In the genomic region with DNA sequence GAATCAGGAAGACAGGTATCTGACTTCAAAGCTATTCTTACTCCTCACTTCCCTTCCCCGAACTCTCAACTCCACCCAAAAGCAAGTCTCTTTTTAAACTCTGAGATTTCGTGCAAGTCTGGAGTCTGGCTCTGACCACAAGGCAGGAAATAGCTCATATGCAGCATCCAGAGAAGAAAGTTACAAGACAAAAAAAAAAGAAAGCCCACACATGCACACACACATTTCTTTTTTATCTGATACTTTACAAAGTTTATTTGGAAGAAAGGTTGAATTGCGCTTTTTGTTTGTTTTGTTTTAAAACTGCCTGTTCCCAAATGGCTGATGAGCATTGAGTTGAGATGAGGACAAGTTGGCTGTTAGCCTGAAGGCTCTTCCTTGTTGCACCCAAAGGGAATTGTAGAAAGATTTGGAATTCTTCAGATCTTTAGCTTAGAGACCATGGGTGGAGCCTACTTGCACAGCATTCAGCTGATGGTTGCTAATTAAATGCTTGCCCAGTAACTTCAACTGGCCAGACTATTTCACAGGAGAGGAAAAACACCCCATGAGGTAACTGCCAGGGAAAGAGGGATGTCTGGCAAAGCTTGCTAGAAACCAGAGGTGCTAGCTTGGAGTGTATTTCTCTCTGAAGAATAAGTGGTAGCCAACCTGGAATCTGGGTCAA, we compare ENCODE assay signal across 8 cellular contexts.
A peak's percentile ranks its signal among the peaks of the same experiment; 100 is the strongest.
DNase-seq lines count a peak whose midpoint lies in the region; ATAC-seq and TF ChIP-seq lines count a peak whose summit lies in the region.

No MANE protein-coding gene starts in this region.

- H3K4me3 ChIP-seq in fibroblast of lung (replicated peaks in 1 of 4; ENCODE audit: control extremely low read depth in 1 of 4, insufficient read depth in 1 of 4, low read depth in 3 of 4, low read length in 4 of 4), result no peak overlapping the region

- CTCF ChIA-PET in activated CD8-positive, alpha-beta memory T cell treated with anti-CD3 and anti-CD28 coated beads, Interleukin-2, amount 10 ng/mL, durations not matched to agents 7 days and 5 days (lab: Charles Lee), result no interaction called here

- no peaks in the 10 kb centered on the region for H3K27me3 Mint-ChIP-seq in activated CD8-positive, alpha-beta memory T cell treated with anti-CD3 and anti-CD28 coated beads, Interleukin-2, amount 10 ng/mL, durations not matched to agents 7 days and 5 days
- H3K27me3 Mint-ChIP-seq in T-helper 1 cell treated with Interleukin-12 subunit alpha and Interleukin-12 subunit beta and Interleukin-4 antibody, amounts not matched to agents 30 μg/mL and 1 μg/mL, for 36 hours (ENCODE audit: low read depth), result peaks cover 5% of the 10 kb centered on the region
- no peaks in the 10 kb centered on the region for H3K27me3 Mint-ChIP-seq in effector memory CD8-positive, alpha-beta T cell

- H3K27ac ChIP-seq in fibroblast of lung (ENCODE audit: insufficient read depth, low read length), result no peak overlapping the region

- peaks cover 20% of the 10 kb centered on the region for H3K4me1 Mint-ChIP-seq in activated CD8-positive, alpha-beta memory T cell treated with anti-CD3 and anti-CD28 coated beads, Interleukin-2, amount 10 ng/mL, durations not matched to agents 7 days and 5 days
- H3K4me1 Mint-ChIP-seq in T-helper 1 cell treated with Interleukin-12 subunit alpha and Interleukin-12 subunit beta and Interleukin-4 antibody, amounts not matched to agents 30 μg/mL and 1 μg/mL, for 36 hours (ENCODE audit: low read depth), result peaks cover 50% of the 10 kb centered on the region
- H3K4me1 Mint-ChIP-seq in effector memory CD8-positive, alpha-beta T cell (ENCODE audit: low read depth in 2 of 2), result no peaks in the 10 kb centered on the region

- no peaks in the 10 kb centered on the region for H3K79me2 ChIP-seq in fibroblast of lung (ENCODE audit: control insufficient read depth, insufficient read depth, low read length)

- peaks cover 7% of the 10 kb centered on the region for H3K36me3 Mint-ChIP-seq in activated CD8-positive, alpha-beta memory T cell treated with anti-CD3 and anti-CD28 coated beads, Interleukin-2, amount 10 ng/mL, durations not matched to agents 7 days and 5 days
- H3K36me3 Mint-ChIP-seq in T-helper 1 cell treated with Interleukin-12 subunit alpha and Interleukin-12 subunit beta and Interleukin-4 antibody, amounts not matched to agents 30 μg/mL and 1 μg/mL, for 36 hours (ENCODE audit: low read depth), result peaks cover 43% of the 10 kb centered on the region
- no peaks in the 10 kb centered on the region for H3K36me3 Mint-ChIP-seq in effector memory CD8-positive, alpha-beta T cell (ENCODE audit: insufficient read depth)

- H3K27ac Mint-ChIP-seq in activated CD8-positive, alpha-beta memory T cell treated with anti-CD3 and anti-CD28 coated beads, Interleukin-2, amount 10 ng/mL, durations not matched to agents 7 days and 5 days, result peak overlapping the region; percentile 73
- H3K27ac Mint-ChIP-seq in T-helper 1 cell treated with Interleukin-12 subunit alpha and Interleukin-12 subunit beta and Interleukin-4 antibody, amounts not matched to agents 30 μg/mL and 1 μg/mL, for 36 hours, result peak overlapping the region; percentile 92
- no peak overlapping the region for H3K27ac Mint-ChIP-seq in effector memory CD8-positive, alpha-beta T cell

- H3K9me3 ChIP-seq in fibroblast of lung (ENCODE audit: control insufficient read depth, insufficient read depth, low read depth, low read length), result no peaks in the 10 kb centered on the region

- no peaks in the 10 kb centered on the region for H3K27me3 ChIP-seq in fibroblast of lung (ENCODE audit: control insufficient read depth, insufficient read depth, low read length)

- peaks cover 3% of the 10 kb centered on the region for H3K4me1 ChIP-seq in fibroblast of lung (ENCODE audit: control insufficient read depth, extremely low read depth, insufficient read depth, low read length)

- ATAC-seq in activated CD8-positive, alpha-beta memory T cell treated with anti-CD3 and anti-CD28 coated beads, Interleukin-2, amount 10 ng/mL, durations not matched to agents 7 days and 5 days, result peak; percentile 96
- ATAC-seq in HG02884 (IDR thresholded peaks at IDR 0.05; ENCODE audit: unreplicated experiment), result peak; percentile 99
- ATAC-seq in effector memory CD8-positive, alpha-beta T cell (replicated peaks), result no peak

- peaks cover 9% of the 10 kb centered on the region for H3K9me3 Mint-ChIP-seq in activated CD8-positive, alpha-beta memory T cell treated with anti-CD3 and anti-CD28 coated beads, Interleukin-2, amount 10 ng/mL, durations not matched to agents 7 days and 5 days (ENCODE audit: low read depth)
- peaks cover 31% of the 10 kb centered on the region for H3K9me3 Mint-ChIP-seq in T-helper 1 cell treated with Interleukin-12 subunit alpha and Interleukin-12 subunit beta and Interleukin-4 antibody, amounts not matched to agents 30 μg/mL and 1 μg/mL, for 36 hours
- peaks cover 1 to 12% of the 10 kb centered on the region in 2 donors for H3K9me3 Mint-ChIP-seq in effector memory CD8-positive, alpha-beta T cell

- H4K20me1 ChIP-seq in fibroblast of lung (ENCODE audit: control insufficient read depth, extremely low read depth, insufficient read depth, low read length), result no peaks in the 10 kb centered on the region

- no peak for TF ChIP-seq CTCF in fibroblast of lung (conservative IDR thresholded peaks at IDR 0.05 in 1 of 2, IDR thresholded peaks at IDR 0.05 in 1 of 2; ENCODE audit: low read depth in 1 of 2, low read length in 2 of 2)

- H2AFZ ChIP-seq in fibroblast of lung (ENCODE audit: low read length), result no peak overlapping the region

- peak; percentile 67 for DNase-seq in activated CD8-positive, alpha-beta memory T cell treated with anti-CD3 and anti-CD28 coated beads, Interleukin-2, amount 10 ng/mL, durations not matched to agents 7 days and 5 days
- DNase-seq in activated CD8-positive, alpha-beta memory T cell treated with anti-CD3 and anti-CD28 coated beads, Interleukin-2, amount 50 U/mL, for 48 hours, result no peak
- DNase-seq in fibroblast of lung (ENCODE audit: low read depth in 2 of 2), result peak; percentile 44 to 91
- peak; percentile 39 for DNase-seq in stimulated activated CD4-positive, alpha-beta T cell treated with anti-CD3 and anti-CD28 coated beads, Interleukin-15, amount 100 ng/mL, for 24 hours
- no peak for DNase-seq in NCI-H345 (lab: John Stamatoyannopoulos, UW)
- no peak for DNase-seq in effector memory CD8-positive, alpha-beta T cell

- no peak overlapping the region for H3K9ac ChIP-seq in fibroblast of lung (ENCODE audit: insufficient read depth, low read length)

- H3K4me2 ChIP-seq in fibroblast of lung (ENCODE audit: extremely low read depth, insufficient read depth, low read length), result peak overlapping the region; percentile 65

- H3K36me3 ChIP-seq in fibroblast of lung (ENCODE audit: control insufficient read depth, insufficient read depth, low read length), result no peaks in the 10 kb centered on the region

- peak overlapping the region; percentile 14 for H3K4me3 Mint-ChIP-seq in activated CD8-positive, alpha-beta memory T cell treated with anti-CD3 and anti-CD28 coated beads, Interleukin-2, amount 10 ng/mL, durations not matched to agents 7 days and 5 days
- H3K4me3 Mint-ChIP-seq in T-helper 1 cell treated with Interleukin-12 subunit alpha and Interleukin-12 subunit beta and Interleukin-4 antibody, amounts not matched to agents 30 μg/mL and 1 μg/mL, for 36 hours, result peak overlapping the region; percentile 70
- no peak overlapping the region for H3K4me3 Mint-ChIP-seq in effector memory CD8-positive, alpha-beta T cell

Comparison
In these comparisons a context has a peak if more than half of its experiments do, and no peak if none do; other contexts are left out.
1. DNase-seq: peak in activated CD8-positive, alpha-beta memory T cell treated with anti-CD3 and anti-CD28 coated beads, Interleukin-2, amount 10 ng/mL, durations not matched to agents 7 days and 5 days (single experiment), fibroblast of lung (2 of 2) and stimulated activated CD4-positive, alpha-beta T cell treated with anti-CD3 and anti-CD28 coated beads, Interleukin-15, amount 100 ng/mL, for 24 hours (single experiment); none in activated CD8-positive, alpha-beta memory T cell treated with anti-CD3 and anti-CD28 coated beads, Interleukin-2, amount 50 U/mL, for 48 hours (single experiment), NCI-H345 (single experiment) and effector memory CD8-positive, alpha-beta T cell (0 of 3).
2. H3K27ac Mint-ChIP-seq: peak in activated CD8-positive, alpha-beta memory T cell treated with anti-CD3 and anti-CD28 coated beads, Interleukin-2, amount 10 ng/mL, durations not matched to agents 7 days and 5 days (single experiment) and T-helper 1 cell treated with Interleukin-12 subunit alpha and Interleukin-12 subunit beta and Interleukin-4 antibody, amounts not matched to agents 30 μg/mL and 1 μg/mL, for 36 hours (single experiment); none in effector memory CD8-positive, alpha-beta T cell (0 of 2).
3. H3K4me3 Mint-ChIP-seq: peak in activated CD8-positive, alpha-beta memory T cell treated with anti-CD3 and anti-CD28 coated beads, Interleukin-2, amount 10 ng/mL, durations not matched to agents 7 days and 5 days (single experiment) and T-helper 1 cell treated with Interleukin-12 subunit alpha and Interleukin-12 subunit beta and Interleukin-4 antibody, amounts not matched to agents 30 μg/mL and 1 μg/mL, for 36 hours (single experiment); none in effector memory CD8-positive, alpha-beta T cell (0 of 2).